Comparison of ENCODE assay signal across 17 cellular contexts in genomic region chr22:17269224-17269606, GRCh38. TPM values are rescaled to one million over a fixed set of nuclear protein-coding genes. Genes with fewer than 3 reads are reported as not detected.
DNase-seq lines count a peak whose midpoint lies in the region; ATAC-seq and TF ChIP-seq lines count a peak whose summit lies in the region.
"Had no signal": no experiment of that assay in that cellular context is flagged by ENCODE, and none has a peak within 500 bp of the region (broad histone marks: within the 10 kb centered on the region; RNA-seq: fewer than 3 reads in every experiment).

No MANE protein-coding gene starts in this region.

- no peak overlapping the region for H3K23ac ChIP-seq in mesendoderm (ENCODE audit: low read length)

- H4K8ac ChIP-seq in mesendoderm (ENCODE audit: low read depth, low read length), result no peak overlapping the region

- H2BK15ac ChIP-seq in mesendoderm (replicated peaks; ENCODE audit: low read depth), result no peak overlapping the region

- no peaks in the 10 kb centered on the region for H3K79me1 ChIP-seq in mesendoderm (ENCODE audit: low read length)

- peaks cover 36 to 81% (median 79%) of the 10 kb centered on the region in 10 experiments for H3K4me1 ChIP-seq in BLaER1 treated with 17β-estradiol and CSF1 and Interleukin-3, amounts not matched to agents 10 nM and 100 nM
- peaks cover 49% of the 10 kb centered on the region for H3K4me1 ChIP-seq in mesendoderm (ENCODE audit: control insufficient read depth, low read depth, low read length)

- H3K18ac ChIP-seq in mesendoderm (ENCODE audit: low read length), result peak overlapping the region; percentile 72

- H2BK5ac ChIP-seq in mesendoderm (ENCODE audit: low read length), result peak overlapping the region; percentile 38

- ATAC-seq in GM19397 (IDR thresholded peaks at IDR 0.05; ENCODE audit: unreplicated experiment) (no peak), GM18858 (IDR thresholded peaks at IDR 0.05; ENCODE audit: unreplicated experiment) (no peak)
- ATAC-seq: Right ventricle myocardium inferior had no signal

- no CpG with 5 or more reads among the region's 2 CpGs for WGBS in mesendoderm (ENCODE audit: extremely low coverage, insufficient coverage, low lambda C conversion rate)

- H3K4me3 ChIP-seq in BLaER1 treated with 17β-estradiol and CSF1 and Interleukin-3, amounts not matched to agents 10 nM and 100 nM, result no peak overlapping the region
- no peak overlapping the region for H3K4me3 ChIP-seq in mesendoderm (ENCODE audit: low read length)

- H4K20me1 ChIP-seq in BLaER1 treated with 17β-estradiol and CSF1 and Interleukin-3, amounts not matched to agents 10 nM and 100 nM, result no peaks in the 10 kb centered on the region

- peak overlapping the region; percentile 1 for H2BK120ac ChIP-seq in mesendoderm (ENCODE audit: low read depth, low read length)

- in situ Hi-C loops in GM13976 (cut with MboI; ENCODE audit: low sequenced_read_pairs, unreplicated experiment), result no loop called here

- peak overlapping the region; percentile 23 to 92 (median 85); a peak in 19 of 22 replicates for H3K4me2 ChIP-seq in BLaER1 treated with 17β-estradiol and CSF1 and Interleukin-3, amounts not matched to agents 10 nM and 100 nM
- H3K4me2 ChIP-seq in mesendoderm (ENCODE audit: low read length), result no peak overlapping the region

- DNase-seq in GM13976 (ENCODE audit: low spot score), result peak; percentile 31
- DNase-seq in NCI-H524 (lab: John Stamatoyannopoulos, UW), result peak; percentile 80 to 86
- no peak for DNase-seq in mesendoderm
- no peak for DNase-seq in NCI-H82 treated with DMSO at 0.1 percent for 48 hours (lab: John Stamatoyannopoulos, UW; ENCODE audit: unreplicated experiment)
- no peak for DNase-seq in activated T-cell treated with anti-CD3 and anti-CD28 coated beads for 4 hours
- DNase-seq: COR-L47, HCEC 1CT, KBM-7, MV-4-11, NCI-H1436 treated with DMSO at 0.1 percent for 48 hours, NCI-H2081 treated with DMSO at 0.1 percent for 48 hours, NCI-H748 treated with DMSO at 0.1 percent for 48 hours had no signal

- H3K9ac ChIP-seq in BLaER1 treated with 17β-estradiol and CSF1 and Interleukin-3, amounts not matched to agents 10 nM and 100 nM, result no peak overlapping the region
- H3K9ac ChIP-seq in mesendoderm (ENCODE audit: low read length), result peak overlapping the region; percentile 2

- H2AK5ac ChIP-seq in mesendoderm (ENCODE audit: low read length), result no peak overlapping the region

- H3K9me3 ChIP-seq in BLaER1 treated with 17β-estradiol and CSF1 and Interleukin-3, amounts not matched to agents 10 nM and 100 nM (replicated peaks in 1 of 11), result no peaks in the 10 kb centered on the region

- H3K36me3 ChIP-seq in BLaER1 treated with 17β-estradiol and CSF1 and Interleukin-3, amounts not matched to agents 10 nM and 100 nM, result no peaks in the 10 kb centered on the region
- H3K36me3 ChIP-seq in mesendoderm (ENCODE audit: control insufficient read depth, insufficient read depth, low read length), result no peaks in the 10 kb centered on the region

- no peak overlapping the region for H4K5ac ChIP-seq in mesendoderm (ENCODE audit: low read length)

- H3K27ac ChIP-seq in BLaER1 treated with 17β-estradiol and CSF1 and Interleukin-3, amounts not matched to agents 10 nM and 100 nM, result no peak overlapping the region
- H3K27ac ChIP-seq in mesendoderm (ENCODE audit: low read depth, low read length), result peak overlapping the region; percentile 98
- H3K27ac ChIP-seq: HL-60 had no signal

- no peaks in the 10 kb centered on the region for H3K79me2 ChIP-seq in mesendoderm (ENCODE audit: control insufficient read depth, insufficient read depth, low read length)

- no peaks in the 10 kb centered on the region for H3K27me3 ChIP-seq in BLaER1 treated with 17β-estradiol and CSF1 and Interleukin-3, amounts not matched to agents 10 nM and 100 nM
- no peaks in the 10 kb centered on the region for H3K27me3 ChIP-seq in mesendoderm (ENCODE audit: insufficient read depth, low read length, poor library complexity)

- H3K56ac ChIP-seq in mesendoderm (ENCODE audit: low read length), result peak overlapping the region; percentile 73

- no peak overlapping the region for H3K4ac ChIP-seq in mesendoderm (ENCODE audit: low read depth, low read length)

- no peak for TF ChIP-seq CTCF in GM13976 (IDR thresholded peaks at IDR 0.05; ENCODE audit: borderline replicate concordance, control extremely low read depth, extremely low read depth, insufficient read depth, missing control alignments)

RNA-seq across cellular contexts. Expression of gene ADA2, which starts 50.0 kb away (rescaled TPM):
- 14.9 TPM for polyA plus RNA-seq in mesendoderm (2013, experiment 1 of 2)
- polyA plus RNA-seq in mesendoderm (2013, experiment 2 of 2), result 15.2 TPM

Comparison
In these comparisons a context has a peak if more than half of its experiments do, and no peak if none do; other contexts are left out.
1. DNase-seq: peak in GM13976 (single experiment) and NCI-H524 (2 of 2); none in mesendoderm (single experiment), NCI-H82 treated with DMSO at 0.1 percent for 48 hours (single experiment) and activated T-cell treated with anti-CD3 and anti-CD28 coated beads for 4 hours (single experiment).